4 cellular contexts compared by ENCODE assay signal in the genomic region with DNA sequence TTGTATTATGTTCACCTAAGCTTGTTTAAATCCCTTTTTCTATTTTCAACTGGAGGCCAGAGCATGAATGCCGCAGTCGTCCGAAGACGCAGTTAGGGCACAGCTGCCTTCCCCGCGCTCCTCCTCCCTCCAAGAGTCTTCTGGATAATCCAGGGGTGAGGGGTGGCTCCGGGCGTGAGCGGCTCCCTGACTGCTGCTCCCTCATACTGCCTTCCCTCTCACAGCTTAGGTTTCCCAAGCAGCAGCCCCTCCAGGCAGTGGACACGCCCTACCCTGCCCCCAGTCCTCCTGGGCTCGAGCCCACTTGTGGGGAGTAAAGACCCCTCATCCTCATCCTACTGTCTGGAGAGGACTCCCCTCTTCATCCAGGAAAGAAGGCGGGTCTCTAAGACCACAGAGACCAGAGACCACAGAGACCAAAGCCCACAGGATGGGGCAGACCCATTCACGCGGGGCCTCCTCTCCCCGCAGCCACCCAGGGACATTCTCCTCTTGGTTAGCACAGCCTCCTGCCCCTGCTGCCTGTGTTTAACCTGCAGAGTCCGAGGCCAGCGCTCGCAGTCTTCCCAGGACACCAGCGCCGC. TPM values are rescaled to one million over a fixed set of nuclear protein-coding genes. Genes with fewer than 3 reads are reported as not detected.
"Had no signal": no experiment of that assay in that cellular context is flagged by ENCODE, and none has a peak within 500 bp of the region (broad histone marks: within the 10 kb centered on the region; RNA-seq: fewer than 3 reads in every experiment).

No MANE protein-coding gene starts in this region.

RNA-seq across cellular contexts. Expression of a gene that starts 31.9 kb away (rescaled TPM):
- total RNA-seq: myocyte, pulmonary artery endothelial cell, renal cortical epithelial cell, smooth muscle cell had no signal

RNA-seq across cellular contexts. Expression of a gene that starts 59.5 kb away (rescaled TPM):
- total RNA-seq: smooth muscle cell had no signal
